29 cellular contexts compared by ENCODE assay signal in the genomic region with DNA sequence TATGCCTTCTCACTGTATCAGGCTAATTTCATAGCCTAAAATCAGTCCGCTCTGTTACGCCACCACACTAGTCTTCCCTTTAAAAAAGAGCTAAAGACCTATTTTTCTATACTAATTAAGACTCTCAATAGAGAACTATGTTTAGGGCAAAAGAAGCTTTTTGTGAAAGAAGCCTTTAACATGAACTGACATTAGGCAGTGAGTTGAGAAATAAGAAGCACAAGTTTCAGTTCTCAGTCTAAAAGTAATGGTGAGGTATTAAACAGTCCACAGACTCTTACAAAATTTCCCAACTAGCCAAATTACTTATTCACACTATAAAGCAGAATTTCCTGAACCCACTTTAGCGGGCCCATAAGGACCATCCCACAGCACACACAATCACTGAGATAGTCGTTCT.
DNase-seq lines count a peak whose midpoint lies in the region; ATAC-seq, FAIRE-seq and TF ChIP-seq lines count a peak whose summit lies in the region.
"Had no signal": no experiment of that assay in that cellular context is flagged by ENCODE, and none has a peak within 500 bp of the region (broad histone marks: within the 10 kb centered on the region; RNA-seq: fewer than 3 reads in every experiment).

No MANE protein-coding gene starts in this region.

- no peak for FAIRE-seq in K562 (lab: Jason Lieb, UNC)
- FAIRE-seq: TTC549 had no signal

- no peak overlapping the region for H3K9ac ChIP-seq in K562 (ENCODE audit: insufficient read depth in 1 of 2, low read depth in 2 of 2, low read length in 2 of 2)

- no peaks in the 10 kb centered on the region for H3K9me1 ChIP-seq in K562 (ENCODE audit: control insufficient read depth, insufficient read depth, low read length)

- no peaks in the 10 kb centered on the region for H3K27me3 ChIP-seq in K562 (ENCODE audit: control insufficient read depth in 2 of 2, insufficient read depth in 2 of 2, low read length in 2 of 2)
- H3K27me3 ChIP-seq: suprapubic skin had no signal

- peak overlapping the region; percentile 57 for H2AFZ ChIP-seq in K562 (ENCODE audit: low read depth, low read length)

- no peak for TF ChIP-seq RAD21 in K562 (CRISPR knock-in tag; conservative IDR thresholded peaks at IDR 0.05 in 1 of 2, IDR thresholded peaks at IDR 0.05 in 1 of 2)

- no peaks in the 10 kb centered on the region for H3K36me3 ChIP-seq in K562 (ENCODE audit: control insufficient read depth, insufficient read depth, low read length)
- H3K36me3 ChIP-seq: suprapubic skin had no signal

- in situ Hi-C loops in K562 (cut with MboI) (no loop called here), ACHN (cut with HindIII; ENCODE audit: low pct_ligation_motif_present, low pct_unique_long_range_greater_than_20kb, low sequenced_read_pairs) (no loop called here)

- no peak for TF ChIP-seq CTCF in K562 (IDR thresholded peaks at IDR 0.05 in 2 of 3, conservative IDR thresholded peaks at IDR 0.05 in 1 of 3; ENCODE audit: insufficient read depth in 2 of 3, low read depth in 1 of 3, low read length in 3 of 3)

- H3K4me3 ChIP-seq in K562, result no peak overlapping the region
- H3K4me3 ChIP-seq: suprapubic skin had no signal

- CTCF ChIA-PET in K562 (lab: Yijun Ruan, JAX; ENCODE audit: low intra/inter-chr PET ratio), result no interaction called here

- intact Hi-C loops in K562 (cut with micrococcal nuclease), result no loop called here

- 56% methylated on average over 4 of the region's 4 CpGs for WGBS in K562 (ENCODE audit: insufficient coverage, low coverage, missing lambda C conversion rate)

- H3K27ac ChIP-seq in K562 (ENCODE audit: extremely low read depth, low read depth, low read length), result no peak overlapping the region
- H3K27ac ChIP-seq: RWPE1, suprapubic skin had no signal

- no peaks in the 10 kb centered on the region for H4K20me1 ChIP-seq in K562 (replicated peaks; ENCODE audit: control insufficient read depth, insufficient read depth, low read length)

- POLR2A ChIA-PET in K562 (lab: Yijun Ruan, JAX), result interaction anchor here (1.1 kb wide), 1 partner anchor 11 kb away, joined by 3 read pairs; no protein-coding TSS in a partner anchor

- BruUV-seq in K562 (replicated peaks; lab: Mats Ljungman, UMichigan), result no TSS peak

- H3K9me3 ChIP-seq in K562 (replicated peaks; ENCODE audit: control insufficient read depth, insufficient read depth, low read depth, low read length), result no peaks in the 10 kb centered on the region
- H3K9me3 ChIP-seq: suprapubic skin had no signal

- no peak overlapping the region for H3K4me2 ChIP-seq in K562 (ENCODE audit: insufficient read depth, low read length)

- no peaks in the 10 kb centered on the region; a peak in 1 of 5 replicates for H3K4me1 ChIP-seq in K562 (replicated peaks in 1 of 2; ENCODE audit: control insufficient read depth in 2 of 2, insufficient read depth in 2 of 2, low read length in 2 of 2)
- H3K4me1 ChIP-seq: suprapubic skin had no signal

- H3K79me2 ChIP-seq in K562 (ENCODE audit: control insufficient read depth, insufficient read depth, low read length), result no peaks in the 10 kb centered on the region

- ATAC-seq in GM18508 (IDR thresholded peaks at IDR 0.05; ENCODE audit: insufficient read depth, unreplicated experiment) (peak; percentile 45), GM19395 (IDR thresholded peaks at IDR 0.05; ENCODE audit: unreplicated experiment) (peak; percentile 63), HG03432 (IDR thresholded peaks at IDR 0.05; ENCODE audit: unreplicated experiment) (peak; percentile 52), K562 (no peak)
- ATAC-seq: effector memory CD8-positive, alpha-beta T cell; left lobe of liver; natural killer cell treated with Interleukin-12 subunit alpha and Interleukin-12 subunit beta and Interleukin-15 and Interleukin-18, amount 100 ng/mL, for 72 hours had no signal

- TF ChIP-seq POLR2A in K562 (conservative IDR thresholded peaks at IDR 0.05), result no peak

- no peak for DNase-seq in K562 (ENCODE audit: extremely low read depth in 1 of 4, low spot score in 3 of 4)
- DNase-seq in pons (ENCODE audit: low spot score), result no peak
- DNase-seq in ACHN, result no peak
- DNase-seq in stimulated activated CD4-positive, alpha-beta T cell treated with anti-CD3 and anti-CD28 coated beads, Interleukin-2, amount 100 ng/mL, for 24 hours, result no peak
- no peak for DNase-seq in SIG-M5 treated with dmso at 0.1 percent for 504 hours (lab: John Stamatoyannopoulos, UW; ENCODE audit: unreplicated experiment)
- DNase-seq: activated CD4-positive, alpha-beta memory T cell treated with anti-CD3 and anti-CD28 coated beads for 36 hours; activated CD8-positive, alpha-beta memory T cell treated with anti-CD3 and anti-CD28 coated beads, Interleukin-2, amount 50 U/mL, for 4 hours; activated naive CD4-positive, alpha-beta T cell treated with Interleukin-2 at 50 U/mL for 16 hours; CD4-positive, CD25-positive, alpha-beta regulatory T cell; central memory CD4-positive, alpha-beta T cell; cortex of kidney; DND-41; effector memory CD8-positive, alpha-beta T cell; erythroblast; GF-D8; GOT3; MM.1S; NCI-H1436; NCI-H2081 treated with DMSO at 0.1 percent for 48 hours; NCI-H748 treated with DMSO at 0.1 percent for 48 hours; stimulated activated naive CD4-positive, alpha-beta T cell treated with Interleukin-2 at 50 U/mL for 16 hours had no signal

- no peak for TF ChIP-seq EP300 in K562 (IDR thresholded peaks at IDR 0.05; ENCODE audit: low read length)

TF ChIP-seq in K562, 482 proteins besides CTCF, POLR2A, EP300 and RAD21:
- TF ChIP-seq TCF7L2 (IDR thresholded peaks at IDR 0.05; ENCODE audit: low read depth, low read length), result no peak
